In the genomic region with DNA sequence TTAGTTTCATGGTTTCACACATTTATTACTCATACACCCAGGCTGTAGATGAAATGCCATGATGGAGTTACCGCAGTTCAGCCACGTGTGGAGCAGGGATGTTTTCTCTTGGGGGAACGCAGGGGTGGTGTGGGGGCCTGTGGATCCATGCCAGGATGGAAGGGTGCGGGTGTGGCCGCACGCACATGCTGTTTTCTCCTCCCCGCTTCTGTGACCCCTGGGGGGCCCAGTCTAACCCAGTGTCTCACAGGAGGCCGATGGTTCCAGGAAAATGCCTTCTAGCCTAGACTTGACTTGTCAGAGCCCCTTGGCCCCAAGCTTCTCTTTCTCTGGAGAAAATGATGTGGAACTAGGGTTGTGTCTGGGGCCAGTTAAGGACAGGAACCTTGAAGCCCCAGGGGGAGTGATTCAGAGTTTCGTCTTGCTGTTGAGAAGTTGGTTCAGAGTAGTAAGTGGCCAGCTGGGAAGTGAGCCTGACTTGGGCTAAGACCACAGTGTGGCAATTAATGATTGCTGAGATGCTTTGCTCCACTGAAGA, we compare ENCODE assay signal across 1 cellular context.
TF ChIP-seq lines count a peak whose summit lies in the region.

No MANE protein-coding gene starts in this region.

TF ChIP-seq in K562, 482 proteins besides CTCF, POLR2A, EP300 and RAD21 (continued from another document and continues in another):
- TF ChIP-seq, protein P1, sequence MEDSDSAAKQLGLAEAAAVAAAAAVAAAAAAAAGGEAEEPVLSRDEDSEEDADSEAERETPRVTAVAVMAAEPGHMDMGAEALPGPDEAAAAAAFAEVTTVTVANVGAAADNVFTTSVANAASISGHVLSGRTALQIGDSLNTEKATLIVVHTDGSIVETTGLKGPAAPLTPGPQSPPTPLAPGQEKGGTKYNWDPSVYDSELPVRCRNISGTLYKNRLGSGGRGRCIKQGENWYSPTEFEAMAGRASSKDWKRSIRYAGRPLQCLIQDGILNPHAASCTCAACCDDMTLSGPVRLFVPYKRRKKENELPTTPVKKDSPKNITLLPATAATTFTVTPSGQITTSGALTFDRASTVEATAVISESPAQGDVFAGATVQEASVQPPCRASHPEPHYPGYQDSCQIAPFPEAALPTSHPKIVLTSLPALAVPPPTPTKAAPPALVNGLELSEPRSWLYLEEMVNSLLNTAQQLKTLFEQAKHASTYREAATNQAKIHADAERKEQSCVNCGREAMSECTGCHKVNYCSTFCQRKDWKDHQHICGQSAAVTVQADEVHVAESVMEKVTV (CRISPR knock-in tag; IDR thresholded peaks at IDR 0.05): no peak
- TF ChIP-seq ZKSCAN1 (IDR thresholded peaks at IDR 0.05; ENCODE audit: low read depth, low read length) (no peak), POLR3G (IDR thresholded peaks at IDR 0.05; ENCODE audit: extremely low read depth, insufficient read length, insufficient replicate concordance) (no peak), RBM14 (IDR thresholded peaks at IDR 0.05; ENCODE audit: borderline replicate concordance, insufficient read depth, low read depth, low read length) (no peak), ZNF316 (IDR thresholded peaks at IDR 0.05) (no peak), ELF2 (CRISPR knock-in tag; IDR thresholded peaks at IDR 0.05) (peak; percentile 34; the same call in 1 of the 2 replicates), KLF16 (IDR thresholded peaks at IDR 0.05) (no peak), ZZZ3 (IDR thresholded peaks at IDR 0.05) (no peak), CBX3 (IDR thresholded peaks at IDR 0.05; ENCODE audit: borderline replicate concordance in 1 of 2, low read length in 2 of 2) (no peak), RHOXF2B (CRISPR knock-in tag; conservative IDR thresholded peaks at IDR 0.05) (peak; percentile 84; the same call in 1 of the 2 replicates), HMG20B (CRISPR knock-in tag; IDR thresholded peaks at IDR 0.05) (no peak)
- TF ChIP-seq, protein P2, sequence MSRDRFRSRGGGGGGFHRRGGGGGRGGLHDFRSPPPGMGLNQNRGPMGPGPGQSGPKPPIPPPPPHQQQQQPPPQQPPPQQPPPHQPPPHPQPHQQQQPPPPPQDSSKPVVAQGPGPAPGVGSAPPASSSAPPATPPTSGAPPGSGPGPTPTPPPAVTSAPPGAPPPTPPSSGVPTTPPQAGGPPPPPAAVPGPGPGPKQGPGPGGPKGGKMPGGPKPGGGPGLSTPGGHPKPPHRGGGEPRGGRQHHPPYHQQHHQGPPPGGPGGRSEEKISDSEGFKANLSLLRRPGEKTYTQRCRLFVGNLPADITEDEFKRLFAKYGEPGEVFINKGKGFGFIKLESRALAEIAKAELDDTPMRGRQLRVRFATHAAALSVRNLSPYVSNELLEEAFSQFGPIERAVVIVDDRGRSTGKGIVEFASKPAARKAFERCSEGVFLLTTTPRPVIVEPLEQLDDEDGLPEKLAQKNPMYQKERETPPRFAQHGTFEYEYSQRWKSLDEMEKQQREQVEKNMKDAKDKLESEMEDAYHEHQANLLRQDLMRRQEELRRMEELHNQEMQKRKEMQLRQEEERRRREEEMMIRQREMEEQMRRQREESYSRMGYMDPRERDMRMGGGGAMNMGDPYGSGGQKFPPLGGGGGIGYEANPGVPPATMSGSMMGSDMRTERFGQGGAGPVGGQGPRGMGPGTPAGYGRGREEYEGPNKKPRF (IDR thresholded peaks at IDR 0.05; ENCODE audit: low read depth, low read length): no peak
- TF ChIP-seq, protein P3, sequence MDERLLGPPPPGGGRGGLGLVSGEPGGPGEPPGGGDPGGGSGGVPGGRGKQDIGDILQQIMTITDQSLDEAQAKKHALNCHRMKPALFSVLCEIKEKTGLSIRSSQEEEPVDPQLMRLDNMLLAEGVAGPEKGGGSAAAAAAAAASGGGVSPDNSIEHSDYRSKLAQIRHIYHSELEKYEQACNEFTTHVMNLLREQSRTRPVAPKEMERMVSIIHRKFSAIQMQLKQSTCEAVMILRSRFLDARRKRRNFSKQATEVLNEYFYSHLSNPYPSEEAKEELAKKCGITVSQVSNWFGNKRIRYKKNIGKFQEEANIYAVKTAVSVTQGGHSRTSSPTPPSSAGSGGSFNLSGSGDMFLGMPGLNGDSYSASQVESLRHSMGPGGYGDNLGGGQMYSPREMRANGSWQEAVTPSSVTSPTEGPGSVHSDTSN (CRISPR knock-in tag; IDR thresholded peaks at IDR 0.05; ENCODE audit: low read depth): no peak
- TF ChIP-seq, protein P3 (tag; conservative IDR thresholded peaks at IDR 0.05; ENCODE audit: low read depth): no peak
- TF ChIP-seq, protein P4, sequence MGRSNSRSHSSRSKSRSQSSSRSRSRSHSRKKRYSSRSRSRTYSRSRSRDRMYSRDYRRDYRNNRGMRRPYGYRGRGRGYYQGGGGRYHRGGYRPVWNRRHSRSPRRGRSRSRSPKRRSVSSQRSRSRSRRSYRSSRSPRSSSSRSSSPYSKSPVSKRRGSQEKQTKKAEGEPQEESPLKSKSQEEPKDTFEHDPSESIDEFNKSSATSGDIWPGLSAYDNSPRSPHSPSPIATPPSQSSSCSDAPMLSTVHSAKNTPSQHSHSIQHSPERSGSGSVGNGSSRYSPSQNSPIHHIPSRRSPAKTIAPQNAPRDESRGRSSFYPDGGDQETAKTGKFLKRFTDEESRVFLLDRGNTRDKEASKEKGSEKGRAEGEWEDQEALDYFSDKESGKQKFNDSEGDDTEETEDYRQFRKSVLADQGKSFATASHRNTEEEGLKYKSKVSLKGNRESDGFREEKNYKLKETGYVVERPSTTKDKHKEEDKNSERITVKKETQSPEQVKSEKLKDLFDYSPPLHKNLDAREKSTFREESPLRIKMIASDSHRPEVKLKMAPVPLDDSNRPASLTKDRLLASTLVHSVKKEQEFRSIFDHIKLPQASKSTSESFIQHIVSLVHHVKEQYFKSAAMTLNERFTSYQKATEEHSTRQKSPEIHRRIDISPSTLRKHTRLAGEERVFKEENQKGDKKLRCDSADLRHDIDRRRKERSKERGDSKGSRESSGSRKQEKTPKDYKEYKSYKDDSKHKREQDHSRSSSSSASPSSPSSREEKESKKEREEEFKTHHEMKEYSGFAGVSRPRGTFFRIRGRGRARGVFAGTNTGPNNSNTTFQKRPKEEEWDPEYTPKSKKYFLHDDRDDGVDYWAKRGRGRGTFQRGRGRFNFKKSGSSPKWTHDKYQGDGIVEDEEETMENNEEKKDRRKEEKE (IDR thresholded peaks at IDR 0.05; ENCODE audit: borderline replicate concordance in 1 of 2, control insufficient read depth in 1 of 2, low read depth in 2 of 2, low read length in 1 of 2): no peak
- TF ChIP-seq, protein P5, sequence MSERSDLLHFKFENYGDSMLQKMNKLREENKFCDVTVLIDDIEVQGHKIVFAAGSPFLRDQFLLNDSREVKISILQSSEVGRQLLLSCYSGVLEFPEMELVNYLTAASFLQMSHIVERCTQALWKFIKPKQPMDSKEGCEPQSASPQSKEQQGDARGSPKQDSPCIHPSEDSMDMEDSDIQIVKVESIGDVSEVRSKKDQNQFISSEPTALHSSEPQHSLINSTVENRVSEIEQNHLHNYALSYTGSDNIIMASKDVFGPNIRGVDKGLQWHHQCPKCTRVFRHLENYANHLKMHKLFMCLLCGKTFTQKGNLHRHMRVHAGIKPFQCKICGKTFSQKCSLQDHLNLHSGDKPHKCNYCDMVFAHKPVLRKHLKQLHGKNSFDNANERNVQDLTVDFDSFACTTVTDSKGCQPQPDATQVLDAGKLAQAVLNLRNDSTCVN (CRISPR knock-in tag; IDR thresholded peaks at IDR 0.05): no peak
- TF ChIP-seq, protein P6, sequence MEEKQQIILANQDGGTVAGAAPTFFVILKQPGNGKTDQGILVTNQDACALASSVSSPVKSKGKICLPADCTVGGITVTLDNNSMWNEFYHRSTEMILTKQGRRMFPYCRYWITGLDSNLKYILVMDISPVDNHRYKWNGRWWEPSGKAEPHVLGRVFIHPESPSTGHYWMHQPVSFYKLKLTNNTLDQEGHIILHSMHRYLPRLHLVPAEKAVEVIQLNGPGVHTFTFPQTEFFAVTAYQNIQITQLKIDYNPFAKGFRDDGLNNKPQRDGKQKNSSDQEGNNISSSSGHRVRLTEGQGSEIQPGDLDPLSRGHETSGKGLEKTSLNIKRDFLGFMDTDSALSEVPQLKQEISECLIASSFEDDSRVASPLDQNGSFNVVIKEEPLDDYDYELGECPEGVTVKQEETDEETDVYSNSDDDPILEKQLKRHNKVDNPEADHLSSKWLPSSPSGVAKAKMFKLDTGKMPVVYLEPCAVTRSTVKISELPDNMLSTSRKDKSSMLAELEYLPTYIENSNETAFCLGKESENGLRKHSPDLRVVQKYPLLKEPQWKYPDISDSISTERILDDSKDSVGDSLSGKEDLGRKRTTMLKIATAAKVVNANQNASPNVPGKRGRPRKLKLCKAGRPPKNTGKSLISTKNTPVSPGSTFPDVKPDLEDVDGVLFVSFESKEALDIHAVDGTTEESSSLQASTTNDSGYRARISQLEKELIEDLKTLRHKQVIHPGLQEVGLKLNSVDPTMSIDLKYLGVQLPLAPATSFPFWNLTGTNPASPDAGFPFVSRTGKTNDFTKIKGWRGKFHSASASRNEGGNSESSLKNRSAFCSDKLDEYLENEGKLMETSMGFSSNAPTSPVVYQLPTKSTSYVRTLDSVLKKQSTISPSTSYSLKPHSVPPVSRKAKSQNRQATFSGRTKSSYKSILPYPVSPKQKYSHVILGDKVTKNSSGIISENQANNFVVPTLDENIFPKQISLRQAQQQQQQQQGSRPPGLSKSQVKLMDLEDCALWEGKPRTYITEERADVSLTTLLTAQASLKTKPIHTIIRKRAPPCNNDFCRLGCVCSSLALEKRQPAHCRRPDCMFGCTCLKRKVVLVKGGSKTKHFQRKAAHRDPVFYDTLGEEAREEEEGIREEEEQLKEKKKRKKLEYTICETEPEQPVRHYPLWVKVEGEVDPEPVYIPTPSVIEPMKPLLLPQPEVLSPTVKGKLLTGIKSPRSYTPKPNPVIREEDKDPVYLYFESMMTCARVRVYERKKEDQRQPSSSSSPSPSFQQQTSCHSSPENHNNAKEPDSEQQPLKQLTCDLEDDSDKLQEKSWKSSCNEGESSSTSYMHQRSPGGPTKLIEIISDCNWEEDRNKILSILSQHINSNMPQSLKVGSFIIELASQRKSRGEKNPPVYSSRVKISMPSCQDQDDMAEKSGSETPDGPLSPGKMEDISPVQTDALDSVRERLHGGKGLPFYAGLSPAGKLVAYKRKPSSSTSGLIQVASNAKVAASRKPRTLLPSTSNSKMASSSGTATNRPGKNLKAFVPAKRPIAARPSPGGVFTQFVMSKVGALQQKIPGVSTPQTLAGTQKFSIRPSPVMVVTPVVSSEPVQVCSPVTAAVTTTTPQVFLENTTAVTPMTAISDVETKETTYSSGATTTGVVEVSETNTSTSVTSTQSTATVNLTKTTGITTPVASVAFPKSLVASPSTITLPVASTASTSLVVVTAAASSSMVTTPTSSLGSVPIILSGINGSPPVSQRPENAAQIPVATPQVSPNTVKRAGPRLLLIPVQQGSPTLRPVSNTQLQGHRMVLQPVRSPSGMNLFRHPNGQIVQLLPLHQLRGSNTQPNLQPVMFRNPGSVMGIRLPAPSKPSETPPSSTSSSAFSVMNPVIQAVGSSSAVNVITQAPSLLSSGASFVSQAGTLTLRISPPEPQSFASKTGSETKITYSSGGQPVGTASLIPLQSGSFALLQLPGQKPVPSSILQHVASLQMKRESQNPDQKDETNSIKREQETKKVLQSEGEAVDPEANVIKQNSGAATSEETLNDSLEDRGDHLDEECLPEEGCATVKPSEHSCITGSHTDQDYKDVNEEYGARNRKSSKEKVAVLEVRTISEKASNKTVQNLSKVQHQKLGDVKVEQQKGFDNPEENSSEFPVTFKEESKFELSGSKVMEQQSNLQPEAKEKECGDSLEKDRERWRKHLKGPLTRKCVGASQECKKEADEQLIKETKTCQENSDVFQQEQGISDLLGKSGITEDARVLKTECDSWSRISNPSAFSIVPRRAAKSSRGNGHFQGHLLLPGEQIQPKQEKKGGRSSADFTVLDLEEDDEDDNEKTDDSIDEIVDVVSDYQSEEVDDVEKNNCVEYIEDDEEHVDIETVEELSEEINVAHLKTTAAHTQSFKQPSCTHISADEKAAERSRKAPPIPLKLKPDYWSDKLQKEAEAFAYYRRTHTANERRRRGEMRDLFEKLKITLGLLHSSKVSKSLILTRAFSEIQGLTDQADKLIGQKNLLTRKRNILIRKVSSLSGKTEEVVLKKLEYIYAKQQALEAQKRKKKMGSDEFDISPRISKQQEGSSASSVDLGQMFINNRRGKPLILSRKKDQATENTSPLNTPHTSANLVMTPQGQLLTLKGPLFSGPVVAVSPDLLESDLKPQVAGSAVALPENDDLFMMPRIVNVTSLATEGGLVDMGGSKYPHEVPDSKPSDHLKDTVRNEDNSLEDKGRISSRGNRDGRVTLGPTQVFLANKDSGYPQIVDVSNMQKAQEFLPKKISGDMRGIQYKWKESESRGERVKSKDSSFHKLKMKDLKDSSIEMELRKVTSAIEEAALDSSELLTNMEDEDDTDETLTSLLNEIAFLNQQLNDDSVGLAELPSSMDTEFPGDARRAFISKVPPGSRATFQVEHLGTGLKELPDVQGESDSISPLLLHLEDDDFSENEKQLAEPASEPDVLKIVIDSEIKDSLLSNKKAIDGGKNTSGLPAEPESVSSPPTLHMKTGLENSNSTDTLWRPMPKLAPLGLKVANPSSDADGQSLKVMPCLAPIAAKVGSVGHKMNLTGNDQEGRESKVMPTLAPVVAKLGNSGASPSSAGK (IDR thresholded peaks at IDR 0.05): no peak
- TF ChIP-seq, protein P7, sequence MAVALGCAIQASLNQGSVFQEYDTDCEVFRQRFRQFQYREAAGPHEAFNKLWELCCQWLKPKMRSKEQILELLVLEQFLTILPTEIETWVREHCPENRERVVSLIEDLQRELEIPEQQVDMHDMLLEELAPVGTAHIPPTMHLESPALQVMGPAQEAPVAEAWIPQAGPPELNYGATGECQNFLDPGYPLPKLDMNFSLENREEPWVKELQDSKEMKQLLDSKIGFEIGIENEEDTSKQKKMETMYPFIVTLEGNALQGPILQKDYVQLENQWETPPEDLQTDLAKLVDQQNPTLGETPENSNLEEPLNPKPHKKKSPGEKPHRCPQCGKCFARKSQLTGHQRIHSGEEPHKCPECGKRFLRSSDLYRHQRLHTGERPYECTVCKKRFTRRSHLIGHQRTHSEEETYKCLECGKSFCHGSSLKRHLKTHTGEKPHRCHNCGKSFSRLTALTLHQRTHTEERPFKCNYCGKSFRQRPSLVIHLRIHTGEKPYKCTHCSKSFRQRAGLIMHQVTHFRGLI (CRISPR knock-in tag; IDR thresholded peaks at IDR 0.05): 0 out of 2 replicates have a peak, but pooled peaks have one; percentile 18
- TF ChIP-seq, protein P8, sequence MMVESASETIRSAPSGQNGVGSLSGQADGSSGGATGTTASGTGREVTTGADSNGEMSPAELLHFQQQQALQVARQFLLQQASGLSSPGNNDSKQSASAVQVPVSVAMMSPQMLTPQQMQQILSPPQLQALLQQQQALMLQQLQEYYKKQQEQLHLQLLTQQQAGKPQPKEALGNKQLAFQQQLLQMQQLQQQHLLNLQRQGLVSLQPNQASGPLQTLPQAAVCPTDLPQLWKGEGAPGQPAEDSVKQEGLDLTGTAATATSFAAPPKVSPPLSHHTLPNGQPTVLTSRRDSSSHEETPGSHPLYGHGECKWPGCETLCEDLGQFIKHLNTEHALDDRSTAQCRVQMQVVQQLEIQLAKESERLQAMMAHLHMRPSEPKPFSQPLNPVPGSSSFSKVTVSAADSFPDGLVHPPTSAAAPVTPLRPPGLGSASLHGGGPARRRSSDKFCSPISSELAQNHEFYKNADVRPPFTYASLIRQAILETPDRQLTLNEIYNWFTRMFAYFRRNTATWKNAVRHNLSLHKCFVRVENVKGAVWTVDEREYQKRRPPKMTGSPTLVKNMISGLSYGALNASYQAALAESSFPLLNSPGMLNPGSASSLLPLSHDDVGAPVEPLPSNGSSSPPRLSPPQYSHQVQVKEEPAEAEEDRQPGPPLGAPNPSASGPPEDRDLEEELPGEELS (CRISPR knock-in tag; IDR thresholded peaks at IDR 0.05; ENCODE audit: borderline replicate concordance): no peak
